In the genomic region with DNA sequence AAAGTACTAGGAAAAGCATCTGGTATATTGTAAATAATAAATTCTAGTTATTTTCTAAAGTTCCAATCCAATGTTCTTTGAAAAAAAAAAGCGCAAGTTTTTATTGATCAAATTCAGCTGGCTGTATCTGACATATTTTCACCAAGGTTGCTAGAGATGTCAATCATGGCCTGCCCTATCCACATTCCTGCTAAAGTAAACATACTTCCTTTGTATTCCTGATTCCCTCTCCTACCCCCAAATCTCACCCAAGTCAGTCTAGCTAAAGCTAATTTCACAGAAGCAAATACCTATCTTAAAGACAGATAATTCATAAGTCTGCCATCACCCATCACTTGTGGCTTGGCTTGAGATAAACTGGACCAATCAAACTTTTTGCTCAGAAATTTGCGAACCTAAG, we compare ENCODE assay signal across 1 cellular context.
A peak's percentile ranks its signal among the peaks of the same experiment; 100 is the strongest.
TF ChIP-seq lines count a peak whose summit lies in the region.

No MANE protein-coding gene starts in this region.

TF ChIP-seq in HepG2, 621 proteins besides CTCF, POLR2A, EP300 and RAD21:
- TF ChIP-seq ASH2L (IDR thresholded peaks at IDR 0.05; ENCODE audit: insufficient read length, low read depth, low read length) (no peak), TEAD3 (CRISPR knock-in tag; optimal IDR thresholded peaks at IDR 0.05; ENCODE audit: borderline replicate concordance) (peak; percentile 24)
